ENCODE assay signal across 25 cellular contexts in the genomic region with DNA sequence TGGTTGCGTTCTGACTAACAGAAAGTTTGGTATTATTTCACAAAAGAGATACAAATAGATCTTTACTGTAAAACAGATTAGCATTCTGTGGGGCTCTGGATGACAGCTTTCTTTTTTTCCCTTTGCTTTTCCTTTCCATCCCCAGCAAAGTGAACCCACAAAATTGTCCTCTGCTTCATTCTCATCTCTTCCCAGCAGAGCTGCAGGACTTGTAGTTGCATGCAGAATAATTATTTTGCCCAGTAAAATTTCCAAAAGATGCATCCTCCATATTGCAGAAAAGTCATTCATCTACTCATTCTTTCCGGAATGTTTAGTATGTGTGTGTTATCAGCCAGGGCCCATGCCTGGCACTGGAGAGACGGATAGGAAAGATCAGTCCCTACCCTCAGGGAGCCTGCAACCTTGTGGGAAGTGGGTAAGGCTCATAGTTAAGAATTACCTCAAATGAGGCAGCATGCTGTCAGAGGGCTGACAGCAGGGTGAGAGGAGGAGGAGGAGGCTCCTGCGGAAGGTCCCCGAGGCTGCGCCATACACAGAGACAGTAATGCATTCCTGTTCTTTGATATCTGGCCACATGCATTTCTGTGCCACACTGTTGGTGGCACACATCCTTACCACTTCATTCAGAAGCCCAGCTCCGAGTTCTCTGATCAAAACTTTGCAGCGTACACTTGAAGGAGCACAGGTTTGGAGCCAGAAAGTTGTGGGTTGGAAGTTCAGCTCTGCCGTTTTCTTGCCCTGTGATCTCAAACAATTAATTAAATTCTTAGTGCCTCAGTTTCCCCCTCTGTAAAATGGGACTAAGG.
DNase-seq lines count a peak whose midpoint lies in the region; ATAC-seq and TF ChIP-seq lines count a peak whose summit lies in the region.
"Had no signal": no experiment of that assay in that cellular context is flagged by ENCODE, and none has a peak within 500 bp of the region (broad histone marks: within the 10 kb centered on the region; RNA-seq: fewer than 3 reads in every experiment).

No MANE protein-coding gene starts in this region.

- no peaks in the 10 kb centered on the region for H3K9me2 ChIP-seq in DOHH2 (replicated peaks; ENCODE audit: control insufficient read depth, low read length)

- ATAC-seq in HG03196 (IDR thresholded peaks at IDR 0.05; ENCODE audit: unreplicated experiment) = no peak
- ATAC-seq: A549, T-cell had no signal

- H3K27me3 ChIP-seq in DOHH2 (ENCODE audit: control insufficient read depth, low read length) (no peaks in the 10 kb centered on the region), endodermal cell (ENCODE audit: control insufficient read depth, insufficient read depth, low read length, poor library complexity, severe bottlenecking) (no peaks in the 10 kb centered on the region), neural progenitor cell (no peaks in the 10 kb centered on the region)
- H3K27me3 ChIP-seq: SJSA1 had no signal

- H3K79me2 ChIP-seq in DOHH2 (ENCODE audit: control insufficient read depth, low read length) (no peaks in the 10 kb centered on the region), neural progenitor cell (ENCODE audit: low read depth) (no peaks in the 10 kb centered on the region)

- no peak overlapping the region for H2AFZ ChIP-seq in neural progenitor cell (replicated peaks)

- H3K27ac ChIP-seq in DOHH2 (ENCODE audit: low read depth, low read length) = no peak overlapping the region
- H3K27ac ChIP-seq in endodermal cell (ENCODE audit: low read depth, low read length) = peak overlapping the region; percentile 97
- H3K27ac ChIP-seq in neural progenitor cell = no peak overlapping the region
- H3K27ac ChIP-seq: A549, KMS-11, SJSA1 had no signal

- 0 out of 2 replicates have a peak overlapping the region, but pooled peaks have one; percentile 27 for H3K4me2 ChIP-seq in DOHH2 (ENCODE audit: low read length)
- H3K4me2 ChIP-seq in neural progenitor cell = peak overlapping the region; percentile 62
- H3K4me2 ChIP-seq: A549, KMS-11 had no signal

- H3K9me3 Mint-ChIP-seq in endodermal cell (peaks cover 6% of the 10 kb centered on the region), neural progenitor cell (peaks cover 8% of the 10 kb centered on the region)

- H3K4me1 ChIP-seq in DOHH2 (ENCODE audit: control insufficient read depth, low read length) = peaks cover 10% of the 10 kb centered on the region
- peaks cover 6% of the 10 kb centered on the region for H3K4me1 ChIP-seq in endodermal cell (ENCODE audit: control insufficient read depth, insufficient read depth, low read length)
- peaks cover 42% of the 10 kb centered on the region for H3K4me1 ChIP-seq in neural progenitor cell
- H3K4me1 ChIP-seq: A549, SJSA1 had no signal

- H3K9me3 ChIP-seq in DOHH2 (ENCODE audit: control insufficient read depth, insufficient read depth, low read length) (no peaks in the 10 kb centered on the region), endodermal cell (ENCODE audit: control insufficient read depth, low read length) (peaks cover 9% of the 10 kb centered on the region), neural progenitor cell (ENCODE audit: low read depth) (no peaks in the 10 kb centered on the region)
- H3K9me3 ChIP-seq: SJSA1 had no signal

- DNase-seq in SK-N-DZ (ENCODE audit: low spot score) (peak; percentile 98), endodermal cell (peak; percentile 39), neural progenitor cell (ENCODE audit: low spot score) (no peak), NCI-H2081 treated with DMSO at 0.1 percent for 48 hours (lab: John Stamatoyannopoulos, UW) (no peak)
- DNase-seq in activated CD4-positive, CD25-positive, alpha-beta regulatory T cell treated with anti-CD3 and anti-CD28 coated beads, Interleukin-2, amount 50 U/mL, for 72 hours = no peak
- no peak for DNase-seq in activated CD8-positive, alpha-beta memory T cell treated with anti-CD3 and anti-CD28 coated beads, Interleukin-2, amount 50 U/mL, for 48 hours
- DNase-seq: AML-193; C1 segment of cervical spinal cord; CD4-positive, alpha-beta memory T cell; COR-L47; DMS79 treated with DMSO at 0.1 percent for 48 hours; IMR-90; MM.1S; NCI-H2029 treated with DMSO at 0.1 percent for 48 hours; NCI-H226; NCI-H510A treated with DMSO at 0.1 percent for 48 hours; NCI-H774; Right ventricle myocardium superior; RPMI8226; T-cell had no signal

- 89 to 90% methylated on average over 2 to 9 of the region's 9 CpGs for whole genome bisulfite sequencing in endodermal cell (ENCODE audit: insufficient coverage in 1 of 2, insufficient read length in 1 of 2), 2 experiments

- H3K36me3 ChIP-seq in DOHH2 (ENCODE audit: control insufficient read depth, low read length) (no peaks in the 10 kb centered on the region), endodermal cell (ENCODE audit: control insufficient read depth, insufficient read depth, low read length) (no peaks in the 10 kb centered on the region), neural progenitor cell (no peaks in the 10 kb centered on the region)
- H3K36me3 ChIP-seq: SJSA1 had no signal

- no peaks in the 10 kb centered on the region for H3F3A ChIP-seq in DOHH2 (ENCODE audit: control insufficient read depth, insufficient read depth)
- H3F3A ChIP-seq in neural progenitor cell (ENCODE audit: low read depth) = peaks cover 50% of the 10 kb centered on the region

- H3K27ac Mint-ChIP-seq in endodermal cell (no peak overlapping the region), neural progenitor cell (no peak overlapping the region)
- H3K27ac Mint-ChIP-seq: T-cell had no signal

- TF ChIP-seq CTCF in DOHH2 (IDR thresholded peaks at IDR 0.05; ENCODE audit: low read depth, low read length, poor library complexity, severe bottlenecking) (no peak), endodermal cell (conservative IDR thresholded peaks at IDR 0.05) (no peak), neural progenitor cell (IDR thresholded peaks at IDR 0.05) (no peak)

- H3K4me1 Mint-ChIP-seq in endodermal cell (peaks cover 35% of the 10 kb centered on the region), neural progenitor cell (peaks cover 59% of the 10 kb centered on the region)
- H3K4me1 Mint-ChIP-seq: CD4-positive, alpha-beta memory T cell; T-cell had no signal

- no peaks in the 10 kb centered on the region for H4K20me1 ChIP-seq in DOHH2 (ENCODE audit: control insufficient read depth, insufficient read depth, low read depth, low read length)
- H4K20me1 ChIP-seq in neural progenitor cell (ENCODE audit: low read depth) = peaks cover 30% of the 10 kb centered on the region

- H3K4me3 Mint-ChIP-seq in endodermal cell (no peak overlapping the region), neural progenitor cell (no peak overlapping the region)
- H3K4me3 Mint-ChIP-seq: CD4-positive, alpha-beta memory T cell; T-cell had no signal

- no peak overlapping the region for H3K9ac ChIP-seq in endodermal cell (ENCODE audit: extremely low read depth, low read length, poor library complexity, severe bottlenecking)
- no peak overlapping the region for H3K9ac ChIP-seq in neural progenitor cell
- H3K9ac ChIP-seq: KMS-11 had no signal

- H3K27me3 Mint-ChIP-seq in endodermal cell (ENCODE audit: insufficient read depth) (no peaks in the 10 kb centered on the region), neural progenitor cell (ENCODE audit: insufficient read depth, low read depth) (peaks cover 18% of the 10 kb centered on the region)
- H3K27me3 Mint-ChIP-seq: CD4-positive, alpha-beta memory T cell had no signal

- H3K4me3 ChIP-seq in DOHH2 (ENCODE audit: low read length) (no peak overlapping the region), endodermal cell (ENCODE audit: low read length) (no peak overlapping the region), neural progenitor cell (peak overlapping the region; percentile 14)
- H3K4me3 ChIP-seq: A549, SJSA1 had no signal

- H3K36me3 Mint-ChIP-seq in endodermal cell (ENCODE audit: low read depth) (no peaks in the 10 kb centered on the region), neural progenitor cell (no peaks in the 10 kb centered on the region)
- H3K36me3 Mint-ChIP-seq: CD4-positive, alpha-beta memory T cell; T-cell had no signal

Comparison
In these comparisons a context has a peak if more than half of its experiments do, and no peak if none do; other contexts are left out.
1. DNase-seq: peak in SK-N-DZ (single experiment) and endodermal cell (single experiment); none in neural progenitor cell (single experiment), NCI-H2081 treated with DMSO at 0.1 percent for 48 hours (single experiment), activated CD4-positive, CD25-positive, alpha-beta regulatory T cell treated with anti-CD3 and anti-CD28 coated beads, Interleukin-2, amount 50 U/mL, for 72 hours (single experiment) and activated CD8-positive, alpha-beta memory T cell treated with anti-CD3 and anti-CD28 coated beads, Interleukin-2, amount 50 U/mL, for 48 hours (single experiment).